Comparison of ENCODE assay signal across 14 cellular contexts in the genomic region with DNA sequence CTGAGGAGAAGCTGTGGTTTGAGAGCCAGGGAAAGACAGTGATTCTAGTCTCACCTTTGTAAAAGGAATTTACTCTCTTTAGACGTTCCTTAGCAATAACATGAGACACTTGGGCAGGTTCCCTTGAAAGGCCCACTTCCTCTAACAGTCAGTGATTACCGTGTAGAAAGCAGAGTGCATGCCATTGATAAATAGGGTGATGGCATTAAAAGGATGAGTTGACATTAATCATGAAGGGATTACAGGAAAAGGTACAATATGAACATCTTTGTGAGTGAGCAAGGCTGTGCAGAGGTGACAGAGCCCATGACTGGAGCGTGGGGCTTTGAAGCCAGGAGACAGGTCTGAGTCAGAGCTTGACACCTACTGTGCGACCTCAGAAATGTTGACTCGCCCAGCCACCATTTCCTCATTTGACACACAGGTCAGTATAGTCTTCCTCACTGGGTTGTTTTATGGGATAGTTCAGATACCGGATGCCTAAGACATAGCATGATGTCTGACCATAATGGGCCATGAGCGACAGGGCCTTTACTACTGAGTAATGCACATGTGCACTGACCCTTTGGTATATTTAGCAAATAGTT.
A peak's percentile ranks its signal among the peaks of the same experiment; 100 is the strongest.
DNase-seq lines count a peak whose midpoint lies in the region; ATAC-seq, FAIRE-seq and TF ChIP-seq lines count a peak whose summit lies in the region.
"Had no signal": no experiment of that assay in that cellular context is flagged by ENCODE, and none has a peak within 500 bp of the region (broad histone marks: within the 10 kb centered on the region; RNA-seq: fewer than 3 reads in every experiment).

No MANE protein-coding gene starts in this region.

- H3K79me1 ChIP-seq in mesenchymal stem cell (replicated peaks; ENCODE audit: low read length, poor library complexity, severe bottlenecking) = no peaks in the 10 kb centered on the region

- H2BK120ac ChIP-seq in mesenchymal stem cell (ENCODE audit: low read depth, low read length) = no peak overlapping the region

- DNase-seq in EH (ENCODE audit: low read depth) = peak; percentile 77
- peak; percentile 67 for DNase-seq in HT1080 (ENCODE audit: low read depth)
- DNase-seq in GM12878 (ENCODE audit: low read depth, low spot score) = no peak
- no peak for DNase-seq in mesenchymal stem cell
- no peak for DNase-seq in NCI-H146 treated with DMSO at 0.1 percent for 48 hours (lab: John Stamatoyannopoulos, UW; ENCODE audit: unreplicated experiment)
- DNase-seq: activated naive CD4-positive, alpha-beta T cell treated with Interleukin-2 at 50 U/mL for 16 hours; central memory CD4-positive, alpha-beta T cell; occipital lobe; OCI-M1 had no signal

- TF ChIP-seq EP300 in GM12878 (IDR thresholded peaks at IDR 0.05; ENCODE audit: borderline replicate concordance in 1 of 2, control insufficient read depth in 1 of 2, low read depth in 2 of 2, low read length in 2 of 2) = no peak

- H3K27me3 ChIP-seq in GM12878 (replicated peaks in 1 of 2; ENCODE audit: control insufficient read depth in 2 of 2, insufficient read depth in 2 of 2, low read length in 1 of 2) (no peaks in the 10 kb centered on the region), mesenchymal stem cell (ENCODE audit: control insufficient read depth in 1 of 2, insufficient read depth in 1 of 2, low read length in 2 of 2) (no peaks in the 10 kb centered on the region)
- H3K27me3 ChIP-seq: BLaER1 had no signal

- no peak overlapping the region for H2BK12ac ChIP-seq in mesenchymal stem cell (ENCODE audit: low read length in 2 of 2)

- H3K4me2 ChIP-seq in GM12878 (ENCODE audit: control insufficient read depth, insufficient read depth) (no peak overlapping the region), mesenchymal stem cell (ENCODE audit: low read length, poor library complexity, severe bottlenecking) (no peak overlapping the region)

- no peak overlapping the region for H3K4me3 ChIP-seq in GM12878
- H3K4me3 ChIP-seq in mesenchymal stem cell (ENCODE audit: insufficient read depth in 1 of 2, low read depth in 1 of 2, low read length in 2 of 2) = no peak overlapping the region
- H3K4me3 ChIP-seq: BLaER1 had no signal

- WGBS in GM12878 (ENCODE audit: insufficient coverage, insufficient replicate concordance, low lambda C conversion rate, missing lambda C conversion rate) = 19% methylated on average over 7 of the region's 7 CpGs
- 72% methylated on average over 5 of the region's 7 CpGs for WGBS in mesenchymal stem cell

- SMC1A ChIA-PET in GM12878 (lab: Charles Lee; ENCODE audit: uncharacterized antibody, unreplicated experiment) = no interaction called here

- TF ChIP-seq POLR2A in GM12878 (IDR thresholded peaks at IDR 0.05; ENCODE audit: low read depth, low read length) = no peak

- FAIRE-seq in GM12878 (lab: Jason Lieb, UNC) = no peak
- FAIRE-seq: H54 had no signal

- TF ChIP-seq CTCF in GM12878 (IDR thresholded peaks at IDR 0.05 in 2 of 3, conservative IDR thresholded peaks at IDR 0.05 in 1 of 3; ENCODE audit: control insufficient read depth in 2 of 3, extremely low read depth in 1 of 3, insufficient read depth in 1 of 3, low read depth in 3 of 3, low read length in 3 of 3) = no peak

- H2BK5ac ChIP-seq in mesenchymal stem cell (ENCODE audit: low read depth, low read length, poor library complexity, severe bottlenecking) = no peak overlapping the region

- RAD21 ChIA-PET in GM12878 (lab: Charles Lee; ENCODE audit: unreplicated experiment) = no interaction called here

- POLR2A ChIA-PET in GM12878 (lab: Charles Lee) = no interaction called here

- no peak overlapping the region for H3K4ac ChIP-seq in mesenchymal stem cell (ENCODE audit: low read depth in 1 of 2, low read length in 2 of 2)

- H3K18ac ChIP-seq in mesenchymal stem cell (ENCODE audit: low read depth in 1 of 2, low read length in 2 of 2) = no peak overlapping the region

- H3K27ac ChIP-seq in GM12878 (ENCODE audit: control insufficient read depth, insufficient read depth) (no peak overlapping the region), mesenchymal stem cell (ENCODE audit: low read length, poor library complexity, severe bottlenecking) (peak overlapping the region; percentile 27)
- H3K27ac ChIP-seq: BLaER1 had no signal

- H2BK15ac ChIP-seq in mesenchymal stem cell (ENCODE audit: low read depth, poor library complexity, severe bottlenecking) = no peak overlapping the region

- H3K36me3 ChIP-seq in GM12878 (ENCODE audit: control insufficient read depth in 2 of 2, insufficient read depth in 2 of 2, low read length in 1 of 2) = no peaks in the 10 kb centered on the region
- H3K36me3 ChIP-seq in mesenchymal stem cell (ENCODE audit: control insufficient read depth in 1 of 2, insufficient read depth in 2 of 2, low read depth in 1 of 2, low read length in 2 of 2) = no peaks in the 10 kb centered on the region
- H3K36me3 ChIP-seq: BLaER1 had no signal

- no TSS peak for BruUV-seq in GM12878 (replicated peaks; lab: Mats Ljungman, UMichigan)

- in situ Hi-C loops in GM12878 (cut with MboI) = no loop called here

- no peak overlapping the region for H3K14ac ChIP-seq in mesenchymal stem cell (ENCODE audit: low read length in 2 of 2)

- H2AK5ac ChIP-seq in mesenchymal stem cell (ENCODE audit: low read length, severe bottlenecking) = no peak overlapping the region

- ATAC-seq in GM12878 (no peak), GM21723 (IDR thresholded peaks at IDR 0.05; ENCODE audit: unreplicated experiment) (no peak), HG03039 (IDR thresholded peaks at IDR 0.05; ENCODE audit: unreplicated experiment) (no peak), GM19328 (IDR thresholded peaks at IDR 0.05; ENCODE audit: unreplicated experiment) (no peak)

- H3K9ac ChIP-seq in GM12878 (ENCODE audit: control insufficient read depth, insufficient read depth, low read length) (no peak overlapping the region), mesenchymal stem cell (ENCODE audit: low read length) (no peak overlapping the region)
- H3K9ac ChIP-seq: BLaER1 had no signal

- H2AFZ ChIP-seq in GM12878 (ENCODE audit: control insufficient read depth, low read depth, low read length) = no peak overlapping the region
- H2AFZ ChIP-seq in mesenchymal stem cell (ENCODE audit: low read depth, low read length) = no peak overlapping the region

- H3K9me3 ChIP-seq in GM12878 (replicated peaks; ENCODE audit: control insufficient read depth, insufficient read depth, low read length) (no peaks in the 10 kb centered on the region), mesenchymal stem cell (ENCODE audit: control insufficient read depth, low read length) (no peaks in the 10 kb centered on the region)
- H3K9me3 ChIP-seq: BLaER1 had no signal

- no peaks in the 10 kb centered on the region for H4K20me1 ChIP-seq in GM12878 (ENCODE audit: control insufficient read depth, insufficient read depth)
- H4K20me1 ChIP-seq: BLaER1 had no signal

- CTCF ChIA-PET in GM12878 (lab: Yijun Ruan, JAX) = no interaction called here

- intact Hi-C loops in GM12878 (cut with micrococcal nuclease; ENCODE audit: unreplicated experiment) = no loop called here

- H4K91ac ChIP-seq in mesenchymal stem cell (ENCODE audit: low read length) = no peak overlapping the region

- no peaks in the 10 kb centered on the region for H3K79me2 ChIP-seq in GM12878 (ENCODE audit: control insufficient read depth, insufficient read depth, low read length)

- H3K23ac ChIP-seq in mesenchymal stem cell (ENCODE audit: low read length in 2 of 2) = no peak overlapping the region

- H4K8ac ChIP-seq in mesenchymal stem cell (ENCODE audit: low read length) = no peak overlapping the region

- no peak for TF ChIP-seq RAD21 in GM12878 (IDR thresholded peaks at IDR 0.05; ENCODE audit: insufficient read depth, low read depth, low read length)

- H3K4me1 ChIP-seq in GM12878 (ENCODE audit: control insufficient read depth, insufficient read depth, low read length) (no peaks in the 10 kb centered on the region), mesenchymal stem cell (ENCODE audit: control insufficient read depth, insufficient read depth, low read depth, low read length) (peaks cover 3% of the 10 kb centered on the region)

TF ChIP-seq in GM12878, 131 proteins besides CTCF, POLR2A, EP300 and RAD21 (continues in another document):
- TF ChIP-seq, protein P1, sequence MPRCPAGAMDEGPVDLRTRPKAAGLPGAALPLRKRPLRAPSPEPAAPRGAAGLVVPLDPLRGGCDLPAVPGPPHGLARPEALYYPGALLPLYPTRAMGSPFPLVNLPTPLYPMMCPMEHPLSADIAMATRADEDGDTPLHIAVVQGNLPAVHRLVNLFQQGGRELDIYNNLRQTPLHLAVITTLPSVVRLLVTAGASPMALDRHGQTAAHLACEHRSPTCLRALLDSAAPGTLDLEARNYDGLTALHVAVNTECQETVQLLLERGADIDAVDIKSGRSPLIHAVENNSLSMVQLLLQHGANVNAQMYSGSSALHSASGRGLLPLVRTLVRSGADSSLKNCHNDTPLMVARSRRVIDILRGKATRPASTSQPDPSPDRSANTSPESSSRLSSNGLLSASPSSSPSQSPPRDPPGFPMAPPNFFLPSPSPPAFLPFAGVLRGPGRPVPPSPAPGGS (IDR thresholded peaks at IDR 0.05; ENCODE audit: borderline replicate concordance, insufficient read depth, low read depth, low read length, poor library complexity, severe bottlenecking) = peak; percentile 42
- TF ChIP-seq SKIL (IDR thresholded peaks at IDR 0.05; ENCODE audit: low read depth, poor library complexity, severe bottlenecking) (no peak), TAF1 (IDR thresholded peaks at IDR 0.05; ENCODE audit: borderline replicate concordance, low read depth, low read length) (no peak), NR2C2 (IDR thresholded peaks at IDR 0.05; ENCODE audit: borderline replicate concordance, control insufficient read depth, insufficient read length, low read depth) (no peak)

Comparison
In these comparisons a context has a peak if more than half of its experiments do, and no peak if none do; other contexts are left out.
1. DNase-seq: peak in EH (single experiment) and HT1080 (single experiment); none in GM12878 (single experiment), mesenchymal stem cell (single experiment) and NCI-H146 treated with DMSO at 0.1 percent for 48 hours (single experiment).